26 cellular contexts compared by ENCODE assay signal in genomic region chr2:1598800-1599199, GRCh38.
DNase-seq lines count a peak whose midpoint lies in the region; ATAC-seq, FAIRE-seq and TF ChIP-seq lines count a peak whose summit lies in the region.
"Had no signal": no experiment of that assay in that cellular context is flagged by ENCODE, and none has a peak within 500 bp of the region (broad histone marks: within the 10 kb centered on the region; RNA-seq: fewer than 3 reads in every experiment).

No MANE protein-coding gene starts in this region.

- H3K36me3 ChIP-seq in right atrium auricular region (no peaks in the 10 kb centered on the region), heart right ventricle (no peaks in the 10 kb centered on the region), WERI-Rb-1 (no peaks in the 10 kb centered on the region), kidney (ENCODE audit: control insufficient read depth in 1 of 2, insufficient read depth in 2 of 2, low read length in 2 of 2) (no peaks in the 10 kb centered on the region)
- no peaks in the 10 kb centered on the region for H3K36me3 ChIP-seq in effector memory CD4-positive, alpha-beta T cell (ENCODE audit: control insufficient read depth, insufficient read depth, low read length)
- H3K36me3 ChIP-seq: MG63, SJCRH30 had no signal

- peaks cover 0 to 25% of the 10 kb centered on the region in 2 donors for H3K4me1 ChIP-seq in right atrium auricular region
- H3K4me1 ChIP-seq in heart right ventricle = peaks cover 0 to 42% (median 20%) of the 10 kb centered on the region in 9 donors
- peaks cover 2 to 7% of the 10 kb centered on the region in 2 donors for H3K4me1 ChIP-seq in kidney (ENCODE audit: control insufficient read depth in 1 of 2, insufficient read depth in 1 of 2, low read depth in 1 of 2, low read length in 2 of 2)
- H3K4me1 ChIP-seq in effector memory CD4-positive, alpha-beta T cell (ENCODE audit: control insufficient read depth, insufficient read depth, low read length, poor library complexity, severe bottlenecking) = no peaks in the 10 kb centered on the region

- no peak for FAIRE-seq in kidney (lab: Jason Lieb, UNC)
- FAIRE-seq: A549, GM19239 had no signal

- DNase-seq in right atrium auricular region (ENCODE audit: low spot score) (peak; percentile 23), heart right ventricle (no peak), WERI-Rb-1 (peak; percentile 2), kidney (peak; percentile 23), ureter (ENCODE audit: low spot score) (peak; percentile 5), foreskin melanocyte (no peak)
- DNase-seq in effector memory CD4-positive, alpha-beta T cell = no peak
- DNase-seq: Calu3, DMS79 treated with DMSO at 0.1 percent for 48 hours, GF-D8, GM23248, KBM-7, MG63, NCI-H1105 treated with DMSO at 0.1 percent for 48 hours, NCI-H146, NCI-H1930, NCI-H2107, NCI-H446, NCI-H524 treated with DMSO at 0.1 percent for 48 hours, NCI-H774, SJCRH30 had no signal

- WGBS in heart right ventricle, 2 donors = 93 to 95% methylated on average over 10 of the region's 10 CpGs

- ATAC-seq in heart right ventricle = no peak
- ATAC-seq in HG02798 (IDR thresholded peaks at IDR 0.05; ENCODE audit: poor library complexity, unreplicated experiment) = no peak
- ATAC-seq: A549, Right ventricle myocardium inferior, SK-N-SH treated with all-trans-retinoic acid at 6 μM for 48 hours had no signal

- no peak overlapping the region for H3K27ac ChIP-seq in right atrium auricular region
- no peak overlapping the region for H3K27ac ChIP-seq in heart right ventricle
- no peak overlapping the region for H3K27ac ChIP-seq in WERI-Rb-1
- H3K27ac ChIP-seq in kidney (ENCODE audit: low read depth in 2 of 2, low read length in 2 of 2) = no peak overlapping the region
- H3K27ac ChIP-seq in effector memory CD4-positive, alpha-beta T cell (ENCODE audit: insufficient read depth, low read length, poor library complexity, severe bottlenecking) = no peak overlapping the region
- H3K27ac ChIP-seq: A549, GM23248, SJCRH30 had no signal

- H3K9me3 ChIP-seq in right atrium auricular region = no peaks in the 10 kb centered on the region
- no peaks in the 10 kb centered on the region for H3K9me3 ChIP-seq in heart right ventricle
- H3K9me3 ChIP-seq in WERI-Rb-1 (ENCODE audit: severe bottlenecking) = no peaks in the 10 kb centered on the region
- no peaks in the 10 kb centered on the region for H3K9me3 ChIP-seq in kidney (ENCODE audit: control insufficient read depth in 1 of 2, low read length in 2 of 2)
- H3K9me3 ChIP-seq in effector memory CD4-positive, alpha-beta T cell (ENCODE audit: control insufficient read depth, low read length) = no peaks in the 10 kb centered on the region
- H3K9me3 ChIP-seq: MG63, SJCRH30 had no signal

- no peak overlapping the region for H3K4me3 ChIP-seq in right atrium auricular region
- H3K4me3 ChIP-seq in heart right ventricle = no peak overlapping the region
- H3K4me3 ChIP-seq in WERI-Rb-1 (ENCODE audit: low read depth, low read length) = no peak overlapping the region
- H3K4me3 ChIP-seq in kidney (ENCODE audit: low read length in 2 of 2) = no peak overlapping the region
- no peak overlapping the region for H3K4me3 ChIP-seq in effector memory CD4-positive, alpha-beta T cell (ENCODE audit: insufficient read depth, low read depth, low read length, poor library complexity, severe bottlenecking)
- H3K4me3 ChIP-seq: A549, GM23248, MG63, SJCRH30 had no signal

- no peak overlapping the region for H3K9ac ChIP-seq in kidney (ENCODE audit: low read length in 2 of 2)
- H3K9ac ChIP-seq: GM23248 had no signal

- no peaks in the 10 kb centered on the region for H3K27me3 ChIP-seq in right atrium auricular region
- peaks cover 0 to 7% (median 0%) of the 10 kb centered on the region in 7 donors for H3K27me3 ChIP-seq in heart right ventricle
- no peaks in the 10 kb centered on the region for H3K27me3 ChIP-seq in WERI-Rb-1 (ENCODE audit: insufficient read depth, low read depth, severe bottlenecking)
- no peaks in the 10 kb centered on the region for H3K27me3 ChIP-seq in effector memory CD4-positive, alpha-beta T cell (replicated peaks; ENCODE audit: control insufficient read depth, insufficient read depth, low read length, poor library complexity, severe bottlenecking)
- H3K27me3 ChIP-seq: MG63, SJCRH30 had no signal

- TF ChIP-seq CTCF in right atrium auricular region (IDR thresholded peaks at IDR 0.05) = no peak
- TF ChIP-seq CTCF in heart right ventricle (IDR thresholded peaks at IDR 0.05) = no peak
- no peak for TF ChIP-seq CTCF in WERI-Rb-1 (IDR thresholded peaks at IDR 0.05; ENCODE audit: low read depth, low read length)
- TF ChIP-seq CTCF in kidney (IDR thresholded peaks at IDR 0.05; ENCODE audit: borderline replicate concordance, extremely low read depth, insufficient read depth) = no peak

- intact Hi-C loops in heart right ventricle (cut with DNase I) (loop anchor here in 1 of 10 donors (10.0 kb wide), 1 partner anchor 146 kb away; the partner anchor contains the start of gene PXDN), kidney (cut with DNase I) (no loop called here)

Comparison
In these comparisons a context has a peak if more than half of its experiments do, and no peak if none do; other contexts are left out.
1. DNase-seq: peak in right atrium auricular region (single experiment), WERI-Rb-1 (single experiment), kidney (single experiment) and ureter (single experiment); none in heart right ventricle (0 of 2), effector memory CD4-positive, alpha-beta T cell (0 of 3) and foreskin melanocyte (single experiment).